1 cellular context compared by ENCODE assay signal in the genomic region with DNA sequence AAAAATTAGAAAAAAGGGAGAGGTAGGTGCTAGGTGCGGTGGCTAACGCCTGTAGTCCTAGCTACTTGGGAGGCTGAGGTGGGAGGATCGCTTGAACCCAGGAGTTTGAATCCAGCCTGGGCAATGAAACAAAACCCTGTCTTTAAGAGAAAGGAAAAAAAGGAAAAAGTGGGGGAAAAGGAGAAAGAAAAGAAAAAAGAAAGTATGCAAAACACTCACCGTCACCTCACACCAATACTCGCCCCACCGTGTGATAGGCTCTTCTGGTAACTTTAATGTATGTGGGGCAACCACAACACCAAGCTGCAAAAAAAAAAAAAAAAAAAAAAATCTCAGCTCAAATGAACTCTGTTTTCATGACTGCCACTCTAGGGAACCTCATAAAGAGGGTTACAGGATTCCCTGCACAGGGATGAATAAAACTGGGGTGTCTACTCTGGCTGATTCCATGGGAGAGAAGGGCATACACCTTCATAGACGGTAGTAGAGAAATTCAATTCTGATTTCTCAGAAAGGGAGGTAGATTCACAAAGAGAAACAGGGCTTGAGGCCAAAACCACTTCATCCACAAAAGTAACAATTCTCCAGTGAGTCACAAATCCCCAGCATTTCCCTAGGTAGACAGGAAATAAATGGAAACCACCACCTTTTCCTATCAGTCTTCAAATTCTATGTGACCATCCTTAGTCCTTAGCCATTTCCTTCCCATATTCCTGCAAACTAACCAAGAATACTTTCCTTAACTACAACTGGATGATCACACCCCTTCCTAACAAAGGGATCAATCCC.
TF ChIP-seq lines count a peak whose summit lies in the region.

No MANE protein-coding gene starts in this region.

TF ChIP-seq in HEK293, 187 proteins besides CTCF, POLR2A, EP300 and RAD21 (continued from another document):
- TF ChIP-seq, protein P1, sequence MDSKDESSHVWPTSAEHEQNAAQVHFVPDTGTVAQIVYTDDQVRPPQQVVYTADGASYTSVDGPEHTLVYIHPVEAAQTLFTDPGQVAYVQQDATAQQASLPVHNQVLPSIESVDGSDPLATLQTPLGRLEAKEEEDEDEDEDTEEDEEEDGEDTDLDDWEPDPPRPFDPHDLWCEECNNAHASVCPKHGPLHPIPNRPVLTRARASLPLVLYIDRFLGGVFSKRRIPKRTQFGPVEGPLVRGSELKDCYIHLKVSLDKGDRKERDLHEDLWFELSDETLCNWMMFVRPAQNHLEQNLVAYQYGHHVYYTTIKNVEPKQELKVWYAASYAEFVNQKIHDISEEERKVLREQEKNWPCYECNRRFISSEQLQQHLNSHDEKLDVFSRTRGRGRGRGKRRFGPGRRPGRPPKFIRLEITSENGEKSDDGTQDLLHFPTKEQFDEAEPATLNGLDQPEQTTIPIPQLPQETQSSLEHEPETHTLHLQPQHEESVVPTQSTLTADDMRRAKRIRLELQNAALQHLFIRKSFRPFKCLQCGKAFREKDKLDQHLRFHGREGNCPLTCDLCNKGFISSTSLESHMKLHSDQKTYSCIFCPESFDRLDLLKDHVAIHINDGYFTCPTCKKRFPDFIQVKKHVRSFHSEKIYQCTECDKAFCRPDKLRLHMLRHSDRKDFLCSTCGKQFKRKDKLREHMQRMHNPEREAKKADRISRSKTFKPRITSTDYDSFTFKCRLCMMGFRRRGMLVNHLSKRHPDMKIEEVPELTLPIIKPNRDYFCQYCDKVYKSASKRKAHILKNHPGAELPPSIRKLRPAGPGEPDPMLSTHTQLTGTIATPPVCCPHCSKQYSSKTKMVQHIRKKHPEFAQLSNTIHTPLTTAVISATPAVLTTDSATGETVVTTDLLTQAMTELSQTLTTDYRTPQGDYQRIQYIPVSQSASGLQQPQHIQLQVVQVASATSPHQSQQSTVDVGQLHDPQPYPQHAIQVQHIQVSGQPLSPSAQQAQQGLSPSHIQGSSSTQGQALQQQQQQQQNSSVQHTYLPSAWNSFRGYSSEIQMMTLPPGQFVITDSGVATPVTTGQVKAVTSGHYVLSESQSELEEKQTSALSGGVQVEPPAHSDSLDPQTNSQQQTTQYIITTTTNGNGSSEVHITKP (tag by site-specific recombination; IDR thresholded peaks at IDR 0.05), result no peak
- TF ChIP-seq, protein P2, sequence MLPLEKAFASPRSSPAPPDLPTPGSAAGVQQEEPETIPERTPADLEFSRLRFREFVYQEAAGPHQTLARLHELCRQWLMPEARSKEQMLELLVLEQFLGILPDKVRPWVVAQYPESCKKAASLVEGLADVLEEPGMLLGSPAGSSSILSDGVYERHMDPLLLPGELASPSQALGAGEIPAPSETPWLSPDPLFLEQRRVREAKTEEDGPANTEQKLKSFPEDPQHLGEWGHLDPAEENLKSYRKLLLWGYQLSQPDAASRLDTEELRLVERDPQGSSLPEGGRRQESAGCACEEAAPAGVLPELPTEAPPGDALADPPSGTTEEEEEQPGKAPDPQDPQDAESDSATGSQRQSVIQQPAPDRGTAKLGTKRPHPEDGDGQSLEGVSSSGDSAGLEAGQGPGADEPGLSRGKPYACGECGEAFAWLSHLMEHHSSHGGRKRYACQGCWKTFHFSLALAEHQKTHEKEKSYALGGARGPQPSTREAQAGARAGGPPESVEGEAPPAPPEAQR (tag by site-specific recombination; IDR thresholded peaks at IDR 0.05), result no peak
- TF ChIP-seq, protein P3, sequence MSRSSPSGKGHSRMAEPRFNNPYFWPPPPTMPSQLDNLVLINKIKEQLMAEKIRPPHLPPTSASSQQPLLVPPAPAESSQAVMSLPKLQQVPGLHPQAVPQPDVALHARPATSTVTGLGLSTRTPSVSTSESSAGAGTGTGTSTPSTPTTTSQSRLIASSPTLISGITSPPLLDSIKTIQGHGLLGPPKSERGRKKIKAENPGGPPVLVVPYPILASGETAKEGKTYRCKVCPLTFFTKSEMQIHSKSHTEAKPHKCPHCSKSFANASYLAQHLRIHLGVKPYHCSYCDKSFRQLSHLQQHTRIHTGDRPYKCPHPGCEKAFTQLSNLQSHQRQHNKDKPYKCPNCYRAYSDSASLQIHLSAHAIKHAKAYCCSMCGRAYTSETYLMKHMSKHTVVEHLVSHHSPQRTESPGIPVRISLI (tag by site-specific recombination; IDR thresholded peaks at IDR 0.05), result 0 out of 2 replicates have a peak, but pooled peaks have one; percentile 26
- TF ChIP-seq ZNF302 (tag by site-specific recombination; IDR thresholded peaks at IDR 0.05; ENCODE audit: low read depth), result no peak
- no peak for TF ChIP-seq BCL6B (tag by site-specific recombination; IDR thresholded peaks at IDR 0.05)
- no peak for TF ChIP-seq ZNF843 (tag by site-specific recombination; IDR thresholded peaks at IDR 0.05)
